Comparison of ENCODE assay signal across 8 cellular contexts in the genomic region with DNA sequence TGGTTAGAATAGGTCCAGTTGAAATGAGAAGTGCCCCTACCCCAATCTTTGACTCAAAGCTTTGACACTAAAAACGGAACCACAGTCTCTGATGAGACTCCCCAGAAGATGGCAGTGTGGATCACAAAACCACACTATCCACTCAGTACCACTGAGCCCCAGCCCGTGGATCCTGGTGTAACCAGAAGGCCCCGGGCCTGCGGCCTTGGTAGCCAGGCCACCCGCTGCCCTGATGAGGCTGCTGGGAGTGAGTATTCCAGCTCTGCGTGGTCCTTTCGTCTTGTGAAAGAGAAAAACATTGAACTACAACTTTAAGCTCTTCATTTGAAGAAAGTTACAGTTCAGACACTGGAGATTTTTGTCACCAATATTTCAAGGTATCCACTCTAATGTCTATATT. TPM values are rescaled to one million over a fixed set of nuclear protein-coding genes. Genes with fewer than 3 reads are reported as not detected.
A peak's percentile ranks its signal among the peaks of the same experiment; 100 is the strongest.
DNase-seq lines count a peak whose midpoint lies in the region; ATAC-seq and TF ChIP-seq lines count a peak whose summit lies in the region.

No MANE protein-coding gene starts in this region.

- no peaks in the 10 kb centered on the region for H3K27me3 ChIP-seq in GM23338 (ENCODE audit: insufficient read depth)

- H3K4me2 ChIP-seq in GM23338, result no peak overlapping the region

- TF ChIP-seq CTCF in GM23338 (conservative IDR thresholded peaks at IDR 0.05; ENCODE audit: low read depth in 2 of 2), result peak; percentile 63 to 86

- H3K36me3 Mint-ChIP-seq in GM23338 (ENCODE audit: low read depth), result no peaks in the 10 kb centered on the region
- no peaks in the 10 kb centered on the region for H3K36me3 Mint-ChIP-seq in central memory CD8-positive, alpha-beta T cell (ENCODE audit: insufficient read depth)

- H3K4me1 ChIP-seq in GM23338 (ENCODE audit: insufficient read depth), result no peaks in the 10 kb centered on the region

- H3F3A ChIP-seq in GM23338 (replicated peaks; ENCODE audit: low read depth), result no peaks in the 10 kb centered on the region

- no peaks in the 10 kb centered on the region for H4K20me1 ChIP-seq in GM23338 (replicated peaks; ENCODE audit: insufficient read depth)

- H3K27ac ChIP-seq in GM23338 (ENCODE audit: low read depth), result no peak overlapping the region

- no peak overlapping the region for H2AFZ ChIP-seq in GM23338

- peaks cover 4% of the 10 kb centered on the region for H3K27me3 Mint-ChIP-seq in GM23338 (ENCODE audit: insufficient read depth, low read depth, poor library complexity)
- H3K27me3 Mint-ChIP-seq in central memory CD8-positive, alpha-beta T cell, result peaks cover 24% of the 10 kb centered on the region

- DNase-seq in CD1c-positive myeloid dendritic cell (ENCODE audit: extremely low spot score) (peak; percentile 68), GM23338 (ENCODE audit: low spot score) (peak; percentile 80), NCI-H2196 (lab: John Stamatoyannopoulos, UW; ENCODE audit: unreplicated experiment) (peak; percentile 80), kidney glomerular epithelial cell (lab: John Stamatoyannopoulos, UW) (peak; percentile 71)
- DNase-seq in activated CD4-positive, alpha-beta T cell treated with anti-CD3 and anti-CD28 coated beads for 1 hour, result peak; percentile 30
- DNase-seq in central memory CD8-positive, alpha-beta T cell (ENCODE audit: low spot score in 2 of 2), result peak; percentile 28 to 32
- peak; percentile 15 to 45 for DNase-seq in stimulated activated CD4-positive, alpha-beta T cell treated with anti-CD3 and anti-CD28 coated beads, Interleukin-15, amount 100 ng/mL, for 48 hours (ENCODE audit: low read depth in 2 of 2)

- no peak overlapping the region for H3K27ac Mint-ChIP-seq in GM23338
- no peak overlapping the region for H3K27ac Mint-ChIP-seq in central memory CD8-positive, alpha-beta T cell (ENCODE audit: low read depth)

- no peaks in the 10 kb centered on the region for H3K36me3 ChIP-seq in GM23338 (ENCODE audit: insufficient read depth)

- no peaks in the 10 kb centered on the region for H3K9me2 ChIP-seq in GM23338 (ENCODE audit: insufficient read depth)

- no peaks in the 10 kb centered on the region for H3K9me3 Mint-ChIP-seq in GM23338
- H3K9me3 Mint-ChIP-seq in central memory CD8-positive, alpha-beta T cell, result no peaks in the 10 kb centered on the region

- H3K4me1 Mint-ChIP-seq in GM23338, result peaks cover 11% of the 10 kb centered on the region; the same call in 2 of the 3 replicates
- H3K4me1 Mint-ChIP-seq in central memory CD8-positive, alpha-beta T cell, result no peaks in the 10 kb centered on the region

- ATAC-seq in GM23338 (peak; percentile 99), GM19452 (IDR thresholded peaks at IDR 0.05; ENCODE audit: unreplicated experiment) (no peak)
- ATAC-seq in central memory CD8-positive, alpha-beta T cell (replicated peaks; ENCODE audit: extremely low read depth, poor library complexity, severe bottlenecking), result no peak

- no peak overlapping the region for H3K4me3 ChIP-seq in GM23338

- no peaks in the 10 kb centered on the region for H3K79me2 ChIP-seq in GM23338 (replicated peaks; ENCODE audit: insufficient read depth)

- no peak overlapping the region for H3K4me3 Mint-ChIP-seq in GM23338
- H3K4me3 Mint-ChIP-seq in central memory CD8-positive, alpha-beta T cell, result no peak overlapping the region

TF ChIP-seq in GM23338, 12 proteins besides CTCF, POLR2A, EP300 and RAD21:
- TF ChIP-seq STAT1 (IDR thresholded peaks at IDR 0.05; ENCODE audit: unreplicated experiment) (no peak), NANOG (IDR thresholded peaks at IDR 0.05; ENCODE audit: borderline replicate concordance) (no peak), JUNB (IDR thresholded peaks at IDR 0.05; ENCODE audit: unreplicated experiment) (no peak)

RNA-seq across cellular contexts. Expression of gene FBP1, which starts 42.2 kb away (rescaled TPM):
- total RNA-seq in GM23338 (2014; rRNA removed; shearing (Covaris generic)), result 2.5 and 3.3 TPM in 2 replicates
- 1.7 and 3.0 TPM in 2 replicates for polyA plus RNA-seq in GM23338 (2016; fragmentation: Nextera tagmentation; extraction: Ambion mirVana)

RNA-seq across cellular contexts. Expression of gene AOPEP, which starts 45.0 kb away (rescaled TPM):
- total RNA-seq in GM23338 (2014; rRNA removed; shearing (Covaris generic)), result 16.5 and 17.2 TPM in 2 replicates
- 7.0 and 7.5 TPM in 2 replicates for polyA plus RNA-seq in GM23338 (2016; fragmentation: Nextera tagmentation; extraction: Ambion mirVana)

Comparison
In these comparisons a context has a peak if more than half of its experiments do, and no peak if none do; other contexts are left out.
1. DNase-seq: peak in every context shown above with its lines; median percentile 80 in GM23338; 80 in NCI-H2196; 71 in kidney glomerular epithelial cell; 68 in CD1c-positive myeloid dendritic cell; 30 in activated CD4-positive, alpha-beta T cell treated with anti-CD3 and anti-CD28 coated beads for 1 hour; 30 in central memory CD8-positive, alpha-beta T cell; 30 in stimulated activated CD4-positive, alpha-beta T cell treated with anti-CD3 and anti-CD28 coated beads, Interleukin-15, amount 100 ng/mL, for 48 hours.